In the genomic region with DNA sequence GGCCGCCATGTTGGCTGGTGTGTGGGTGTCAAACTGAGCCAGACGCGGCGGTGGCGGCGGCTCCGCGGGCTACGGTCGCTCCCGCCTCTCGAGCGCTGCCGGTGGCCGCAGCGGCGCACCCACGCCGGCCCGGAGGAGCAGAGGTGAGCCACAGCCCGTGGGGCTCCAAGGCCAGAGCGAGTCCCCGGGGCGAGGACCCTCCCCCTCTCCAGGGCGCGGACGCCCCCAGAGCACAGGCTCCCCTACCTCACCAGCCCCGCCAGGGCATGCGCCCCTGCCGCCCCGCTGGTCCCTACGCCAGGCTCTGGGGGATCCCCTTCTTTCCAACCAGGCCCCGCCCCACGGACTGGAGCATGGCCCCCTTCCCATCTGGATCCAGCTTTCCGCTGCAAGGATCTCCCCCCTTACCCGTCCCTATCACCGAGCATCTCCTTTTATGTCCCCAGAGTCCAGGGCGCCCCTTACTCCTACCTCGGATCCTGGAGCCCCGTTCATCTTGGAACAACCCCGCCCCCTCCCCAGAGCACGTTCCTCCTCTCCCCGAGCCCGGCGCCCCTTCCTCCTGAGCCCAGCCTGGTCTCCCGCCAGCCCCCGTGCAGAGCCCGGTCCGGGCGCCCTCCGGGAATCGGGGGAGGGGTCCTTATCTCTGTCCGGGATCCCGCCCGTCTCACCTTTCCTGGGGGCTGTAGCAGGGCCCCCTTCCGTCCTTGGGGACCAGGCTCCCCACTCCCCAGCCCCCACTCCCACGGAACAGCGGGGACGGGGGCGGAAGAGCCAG, we compare ENCODE assay signal across 1 cellular context.
TF ChIP-seq lines count a peak whose summit lies in the region.

No MANE protein-coding gene starts in this region.

TF ChIP-seq in HepG2, 621 proteins besides CTCF, POLR2A, EP300 and RAD21 (continued from another document and continues in another):
- TF ChIP-seq PRDM4 (CRISPR knock-in tag; IDR thresholded peaks at IDR 0.05; ENCODE audit: borderline replicate concordance), result no peak
- no peak for TF ChIP-seq SMARCC2 (IDR thresholded peaks at IDR 0.05)
- TF ChIP-seq, protein P1, sequence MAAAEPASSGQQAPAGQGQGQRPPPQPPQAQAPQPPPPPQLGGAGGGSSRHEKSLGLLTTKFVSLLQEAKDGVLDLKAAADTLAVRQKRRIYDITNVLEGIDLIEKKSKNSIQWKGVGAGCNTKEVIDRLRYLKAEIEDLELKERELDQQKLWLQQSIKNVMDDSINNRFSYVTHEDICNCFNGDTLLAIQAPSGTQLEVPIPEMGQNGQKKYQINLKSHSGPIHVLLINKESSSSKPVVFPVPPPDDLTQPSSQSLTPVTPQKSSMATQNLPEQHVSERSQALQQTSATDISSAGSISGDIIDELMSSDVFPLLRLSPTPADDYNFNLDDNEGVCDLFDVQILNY (CRISPR knock-in tag; conservative IDR thresholded peaks at IDR 0.05), result no peak
- no peak for TF ChIP-seq NCOA2 (CRISPR knock-in tag; IDR thresholded peaks at IDR 0.05)
- TF ChIP-seq ZNF766 (CRISPR knock-in tag; IDR thresholded peaks at IDR 0.05; ENCODE audit: borderline replicate concordance), result no peak
- TF ChIP-seq ZNF780A (CRISPR knock-in tag; IDR thresholded peaks at IDR 0.05), result no peak
- TF ChIP-seq, protein P2, sequence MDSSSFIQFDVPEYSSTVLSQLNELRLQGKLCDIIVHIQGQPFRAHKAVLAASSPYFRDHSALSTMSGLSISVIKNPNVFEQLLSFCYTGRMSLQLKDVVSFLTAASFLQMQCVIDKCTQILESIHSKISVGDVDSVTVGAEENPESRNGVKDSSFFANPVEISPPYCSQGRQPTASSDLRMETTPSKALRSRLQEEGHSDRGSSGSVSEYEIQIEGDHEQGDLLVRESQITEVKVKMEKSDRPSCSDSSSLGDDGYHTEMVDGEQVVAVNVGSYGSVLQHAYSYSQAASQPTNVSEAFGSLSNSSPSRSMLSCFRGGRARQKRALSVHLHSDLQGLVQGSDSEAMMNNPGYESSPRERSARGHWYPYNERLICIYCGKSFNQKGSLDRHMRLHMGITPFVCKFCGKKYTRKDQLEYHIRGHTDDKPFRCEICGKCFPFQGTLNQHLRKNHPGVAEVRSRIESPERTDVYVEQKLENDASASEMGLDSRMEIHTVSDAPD (CRISPR knock-in tag; IDR thresholded peaks at IDR 0.05), result no peak
- TF ChIP-seq ZNF432 (CRISPR knock-in tag; IDR thresholded peaks at IDR 0.05; ENCODE audit: borderline replicate concordance), result no peak
- TF ChIP-seq GABPA (IDR thresholded peaks at IDR 0.05; ENCODE audit: low read depth, low read length), result no peak
- TF ChIP-seq GABPA (CRISPR knock-in tag; IDR thresholded peaks at IDR 0.05; ENCODE audit: low read depth), result no peak
- no peak for TF ChIP-seq CBFB (CRISPR knock-in tag; IDR thresholded peaks at IDR 0.05)
- TF ChIP-seq, protein P3, sequence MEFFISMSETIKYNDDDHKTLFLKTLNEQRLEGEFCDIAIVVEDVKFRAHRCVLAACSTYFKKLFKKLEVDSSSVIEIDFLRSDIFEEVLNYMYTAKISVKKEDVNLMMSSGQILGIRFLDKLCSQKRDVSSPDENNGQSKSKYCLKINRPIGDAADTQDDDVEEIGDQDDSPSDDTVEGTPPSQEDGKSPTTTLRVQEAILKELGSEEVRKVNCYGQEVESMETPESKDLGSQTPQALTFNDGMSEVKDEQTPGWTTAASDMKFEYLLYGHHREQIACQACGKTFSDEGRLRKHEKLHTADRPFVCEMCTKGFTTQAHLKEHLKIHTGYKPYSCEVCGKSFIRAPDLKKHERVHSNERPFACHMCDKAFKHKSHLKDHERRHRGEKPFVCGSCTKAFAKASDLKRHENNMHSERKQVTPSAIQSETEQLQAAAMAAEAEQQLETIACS (CRISPR knock-in tag; IDR thresholded peaks at IDR 0.05), result peak; percentile 84
- TF ChIP-seq MED13 (CRISPR knock-in tag; IDR thresholded peaks at IDR 0.05), result no peak
- no peak for TF ChIP-seq SCMH1 (CRISPR knock-in tag; IDR thresholded peaks at IDR 0.05; ENCODE audit: borderline replicate concordance)
- TF ChIP-seq NR2F6 (IDR thresholded peaks at IDR 0.05), result no peak
- no peak for TF ChIP-seq NR2F6 (CRISPR knock-in tag; IDR thresholded peaks at IDR 0.05)
- TF ChIP-seq ZNF121 (CRISPR knock-in tag; IDR thresholded peaks at IDR 0.05), result no peak
- no peak for TF ChIP-seq ZNF24 (IDR thresholded peaks at IDR 0.05)
- no peak for TF ChIP-seq LCORL (IDR thresholded peaks at IDR 0.05)
- TF ChIP-seq LCORL (CRISPR knock-in tag; IDR thresholded peaks at IDR 0.05), result peak; percentile 70; the same call in 1 of the 2 replicates
- no peak for TF ChIP-seq ZNF280D (CRISPR knock-in tag; IDR thresholded peaks at IDR 0.05)
- TF ChIP-seq, protein P4, sequence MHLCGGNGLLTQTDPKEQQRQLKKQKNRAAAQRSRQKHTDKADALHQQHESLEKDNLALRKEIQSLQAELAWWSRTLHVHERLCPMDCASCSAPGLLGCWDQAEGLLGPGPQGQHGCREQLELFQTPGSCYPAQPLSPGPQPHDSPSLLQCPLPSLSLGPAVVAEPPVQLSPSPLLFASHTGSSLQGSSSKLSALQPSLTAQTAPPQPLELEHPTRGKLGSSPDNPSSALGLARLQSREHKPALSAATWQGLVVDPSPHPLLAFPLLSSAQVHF (CRISPR knock-in tag; IDR thresholded peaks at IDR 0.05), result no peak
- no peak for TF ChIP-seq ZNF335 (CRISPR knock-in tag; IDR thresholded peaks at IDR 0.05)
- TF ChIP-seq, protein P5, sequence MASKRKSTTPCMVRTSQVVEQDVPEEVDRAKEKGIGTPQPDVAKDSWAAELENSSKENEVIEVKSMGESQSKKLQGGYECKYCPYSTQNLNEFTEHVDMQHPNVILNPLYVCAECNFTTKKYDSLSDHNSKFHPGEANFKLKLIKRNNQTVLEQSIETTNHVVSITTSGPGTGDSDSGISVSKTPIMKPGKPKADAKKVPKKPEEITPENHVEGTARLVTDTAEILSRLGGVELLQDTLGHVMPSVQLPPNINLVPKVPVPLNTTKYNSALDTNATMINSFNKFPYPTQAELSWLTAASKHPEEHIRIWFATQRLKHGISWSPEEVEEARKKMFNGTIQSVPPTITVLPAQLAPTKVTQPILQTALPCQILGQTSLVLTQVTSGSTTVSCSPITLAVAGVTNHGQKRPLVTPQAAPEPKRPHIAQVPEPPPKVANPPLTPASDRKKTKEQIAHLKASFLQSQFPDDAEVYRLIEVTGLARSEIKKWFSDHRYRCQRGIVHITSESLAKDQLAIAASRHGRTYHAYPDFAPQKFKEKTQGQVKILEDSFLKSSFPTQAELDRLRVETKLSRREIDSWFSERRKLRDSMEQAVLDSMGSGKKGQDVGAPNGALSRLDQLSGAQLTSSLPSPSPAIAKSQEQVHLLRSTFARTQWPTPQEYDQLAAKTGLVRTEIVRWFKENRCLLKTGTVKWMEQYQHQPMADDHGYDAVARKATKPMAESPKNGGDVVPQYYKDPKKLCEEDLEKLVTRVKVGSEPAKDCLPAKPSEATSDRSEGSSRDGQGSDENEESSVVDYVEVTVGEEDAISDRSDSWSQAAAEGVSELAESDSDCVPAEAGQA (IDR thresholded peaks at IDR 0.05; ENCODE audit: low read depth), result no peak
- TF ChIP-seq, protein P5 (CRISPR knock-in tag; IDR thresholded peaks at IDR 0.05; ENCODE audit: borderline replicate concordance), result no peak
- TF ChIP-seq ZNF598 (CRISPR knock-in tag; IDR thresholded peaks at IDR 0.05; ENCODE audit: borderline replicate concordance), result 0 out of 2 replicates have a peak, but pooled peaks have one; percentile 18
- no peak for TF ChIP-seq POLR2AphosphoS2 (IDR thresholded peaks at IDR 0.05; ENCODE audit: low read depth, low read length)
- no peak for TF ChIP-seq ZNF615 (CRISPR knock-in tag; IDR thresholded peaks at IDR 0.05; ENCODE audit: borderline replicate concordance)
- TF ChIP-seq ZBTB3 (CRISPR knock-in tag; IDR thresholded peaks at IDR 0.05; ENCODE audit: borderline replicate concordance, low read depth), result no peak
- TF ChIP-seq, protein P6, sequence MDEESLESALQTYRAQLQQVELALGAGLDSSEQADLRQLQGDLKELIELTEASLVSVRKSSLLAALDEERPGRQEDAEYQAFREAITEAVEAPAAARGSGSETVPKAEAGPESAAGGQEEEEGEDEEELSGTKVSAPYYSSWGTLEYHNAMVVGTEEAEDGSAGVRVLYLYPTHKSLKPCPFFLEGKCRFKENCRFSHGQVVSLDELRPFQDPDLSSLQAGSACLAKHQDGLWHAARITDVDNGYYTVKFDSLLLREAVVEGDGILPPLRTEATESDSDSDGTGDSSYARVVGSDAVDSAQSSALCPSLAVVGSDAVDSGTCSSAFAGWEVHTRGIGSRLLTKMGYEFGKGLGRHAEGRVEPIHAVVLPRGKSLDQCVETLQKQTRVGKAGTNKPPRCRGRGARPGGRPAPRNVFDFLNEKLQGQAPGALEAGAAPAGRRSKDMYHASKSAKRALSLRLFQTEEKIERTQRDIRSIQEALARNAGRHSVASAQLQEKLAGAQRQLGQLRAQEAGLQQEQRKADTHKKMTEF (CRISPR knock-in tag; IDR thresholded peaks at IDR 0.05), result no peak
- TF ChIP-seq, protein P7, sequence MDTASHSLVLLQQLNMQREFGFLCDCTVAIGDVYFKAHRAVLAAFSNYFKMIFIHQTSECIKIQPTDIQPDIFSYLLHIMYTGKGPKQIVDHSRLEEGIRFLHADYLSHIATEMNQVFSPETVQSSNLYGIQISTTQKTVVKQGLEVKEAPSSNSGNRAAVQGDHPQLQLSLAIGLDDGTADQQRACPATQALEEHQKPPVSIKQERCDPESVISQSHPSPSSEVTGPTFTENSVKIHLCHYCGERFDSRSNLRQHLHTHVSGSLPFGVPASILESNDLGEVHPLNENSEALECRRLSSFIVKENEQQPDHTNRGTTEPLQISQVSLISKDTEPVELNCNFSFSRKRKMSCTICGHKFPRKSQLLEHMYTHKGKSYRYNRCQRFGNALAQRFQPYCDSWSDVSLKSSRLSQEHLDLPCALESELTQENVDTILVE (CRISPR knock-in tag; IDR thresholded peaks at IDR 0.05), result no peak
- no peak for TF ChIP-seq NPAS2 (CRISPR knock-in tag; IDR thresholded peaks at IDR 0.05; ENCODE audit: borderline replicate concordance)
- TF ChIP-seq ZFP82 (CRISPR knock-in tag; IDR thresholded peaks at IDR 0.05; ENCODE audit: borderline replicate concordance), result no peak
- TF ChIP-seq POGZ (CRISPR knock-in tag; IDR thresholded peaks at IDR 0.05), result no peak
- no peak for TF ChIP-seq USF2 (IDR thresholded peaks at IDR 0.05; ENCODE audit: low read depth, low read length)
- TF ChIP-seq USF2 (CRISPR knock-in tag; IDR thresholded peaks at IDR 0.05; ENCODE audit: borderline replicate concordance), result no peak
